In the genomic region with DNA sequence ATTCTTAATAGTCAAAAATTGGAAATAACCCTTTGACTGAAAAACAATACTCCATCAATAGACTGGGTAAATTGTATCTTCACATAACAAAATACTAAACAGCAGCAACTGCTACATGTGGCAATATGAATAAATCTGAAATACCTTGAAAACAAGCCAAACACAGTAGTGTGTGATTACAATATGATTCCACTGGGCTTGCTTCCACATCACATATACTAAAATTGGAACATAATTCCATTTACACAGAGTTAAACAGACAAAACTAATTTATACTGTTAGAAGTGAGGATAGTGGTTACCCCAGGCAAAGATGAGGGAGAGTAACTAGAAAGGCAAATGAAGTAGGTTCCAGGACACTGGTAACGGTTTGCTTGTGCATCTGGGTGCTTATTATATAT, we compare ENCODE assay signal across 1 cellular context.
TF ChIP-seq lines count a peak whose summit lies in the region.

No MANE protein-coding gene starts in this region.

TF ChIP-seq in SK-N-SH treated with all-trans-retinoic acid at 6 μM for 48 hours, 23 proteins besides CTCF, POLR2A, EP300 and RAD21 (continued from another document):
- TF ChIP-seq ISL1 (CRISPR knock-in tag; IDR thresholded peaks at IDR 0.05) (no peak), ZFP3 (CRISPR knock-in tag; IDR thresholded peaks at IDR 0.05) (no peak), SNAI2 (CRISPR knock-in tag; IDR thresholded peaks at IDR 0.05) (no peak), OSR1 (CRISPR knock-in tag; IDR thresholded peaks at IDR 0.05) (no peak), ESRRG (CRISPR knock-in tag; IDR thresholded peaks at IDR 0.05) (no peak), TOX (CRISPR knock-in tag; IDR thresholded peaks at IDR 0.05; ENCODE audit: borderline replicate concordance) (no peak)
- TF ChIP-seq, protein P1, sequence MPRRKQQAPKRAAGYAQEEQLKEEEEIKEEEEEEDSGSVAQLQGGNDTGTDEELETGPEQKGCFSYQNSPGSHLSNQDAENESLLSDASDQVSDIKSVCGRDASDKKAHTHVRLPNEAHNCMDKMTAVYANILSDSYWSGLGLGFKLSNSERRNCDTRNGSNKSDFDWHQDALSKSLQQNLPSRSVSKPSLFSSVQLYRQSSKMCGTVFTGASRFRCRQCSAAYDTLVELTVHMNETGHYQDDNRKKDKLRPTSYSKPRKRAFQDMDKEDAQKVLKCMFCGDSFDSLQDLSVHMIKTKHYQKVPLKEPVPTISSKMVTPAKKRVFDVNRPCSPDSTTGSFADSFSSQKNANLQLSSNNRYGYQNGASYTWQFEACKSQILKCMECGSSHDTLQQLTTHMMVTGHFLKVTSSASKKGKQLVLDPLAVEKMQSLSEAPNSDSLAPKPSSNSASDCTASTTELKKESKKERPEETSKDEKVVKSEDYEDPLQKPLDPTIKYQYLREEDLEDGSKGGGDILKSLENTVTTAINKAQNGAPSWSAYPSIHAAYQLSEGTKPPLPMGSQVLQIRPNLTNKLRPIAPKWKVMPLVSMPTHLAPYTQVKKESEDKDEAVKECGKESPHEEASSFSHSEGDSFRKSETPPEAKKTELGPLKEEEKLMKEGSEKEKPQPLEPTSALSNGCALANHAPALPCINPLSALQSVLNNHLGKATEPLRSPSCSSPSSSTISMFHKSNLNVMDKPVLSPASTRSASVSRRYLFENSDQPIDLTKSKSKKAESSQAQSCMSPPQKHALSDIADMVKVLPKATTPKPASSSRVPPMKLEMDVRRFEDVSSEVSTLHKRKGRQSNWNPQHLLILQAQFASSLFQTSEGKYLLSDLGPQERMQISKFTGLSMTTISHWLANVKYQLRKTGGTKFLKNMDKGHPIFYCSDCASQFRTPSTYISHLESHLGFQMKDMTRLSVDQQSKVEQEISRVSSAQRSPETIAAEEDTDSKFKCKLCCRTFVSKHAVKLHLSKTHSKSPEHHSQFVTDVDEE (CRISPR knock-in tag; IDR thresholded peaks at IDR 0.05): no peak
- TF ChIP-seq, protein P2, sequence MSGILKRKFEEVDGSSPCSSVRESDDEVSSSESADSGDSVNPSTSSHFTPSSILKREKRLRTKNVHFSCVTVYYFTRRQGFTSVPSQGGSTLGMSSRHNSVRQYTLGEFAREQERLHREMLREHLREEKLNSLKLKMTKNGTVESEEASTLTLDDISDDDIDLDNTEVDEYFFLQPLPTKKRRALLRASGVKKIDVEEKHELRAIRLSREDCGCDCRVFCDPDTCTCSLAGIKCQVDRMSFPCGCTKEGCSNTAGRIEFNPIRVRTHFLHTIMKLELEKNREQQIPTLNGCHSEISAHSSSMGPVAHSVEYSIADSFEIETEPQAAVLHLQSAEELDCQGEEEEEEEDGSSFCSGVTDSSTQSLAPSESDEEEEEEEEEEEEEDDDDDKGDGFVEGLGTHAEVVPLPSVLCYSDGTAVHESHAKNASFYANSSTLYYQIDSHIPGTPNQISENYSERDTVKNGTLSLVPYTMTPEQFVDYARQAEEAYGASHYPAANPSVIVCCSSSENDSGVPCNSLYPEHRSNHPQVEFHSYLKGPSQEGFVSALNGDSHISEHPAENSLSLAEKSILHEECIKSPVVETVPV (CRISPR knock-in tag; IDR thresholded peaks at IDR 0.05): no peak
